33 cellular contexts compared by ENCODE assay signal in genomic region chr2:204722691-204723090, GRCh38.
"Had no signal": no experiment of that assay in that cellular context is flagged by ENCODE, and none has a peak within 500 bp of the region (broad histone marks: within the 10 kb centered on the region; RNA-seq: fewer than 3 reads in every experiment).

No MANE protein-coding gene starts in this region.

- H3K4me3 ChIP-seq: ascending aorta, breast epithelium, cardiac muscle cell, colonic mucosa, dorsolateral prefrontal cortex, esophagus muscularis mucosa had no signal

- H3K9me3 ChIP-seq: ascending aorta, breast epithelium, colonic mucosa, esophagus muscularis mucosa had no signal

- H3K27ac Mint-ChIP-seq: activated CD4-positive, alpha-beta memory T cell treated with anti-CD3 and anti-CD28 coated beads for 36 hours; activated CD4-positive, alpha-beta T cell treated with anti-CD3 and anti-CD28 coated beads for 36 hours; activated CD4-positive, alpha-beta T cell treated with anti-CD3 and anti-CD28 coated beads, Interleukin-2, amount 10 ng/mL, durations not matched to agents 24 days and 14 days; activated CD8-positive, alpha-beta memory T cell treated with anti-CD3 and anti-CD28 coated beads, Interleukin-2, amount 10 ng/mL, durations not matched to agents 7 days and 5 days; activated CD8-positive, alpha-beta T cell treated with anti-CD3 and anti-CD28 coated beads, Interleukin-2, amount 10 ng/mL, durations not matched to agents 7 days and 5 days; activated naive CD4-positive, alpha-beta T cell treated with anti-CD3 and anti-CD28 coated beads for 36 hours; activated naive CD4-positive, alpha-beta T cell treated with anti-CD3 and anti-CD28 coated beads, Interleukin-2, amount 50 U/mL, for 24 hours; activated naive CD8-positive, alpha-beta T cell treated with anti-CD3 and anti-CD28 coated beads for 36 hours; activated naive CD8-positive, alpha-beta T cell treated with anti-CD3 and anti-CD28 coated beads, Interleukin-2, amount 50 U/mL, for 24 hours; activated T-helper 1 cell treated with anti-CD3 and anti-CD28 coated beads, Interleukin-12 subunit alpha, Interleukin-12 subunit beta, Interleukin-2, Interleukin-4 antibody, amounts not matched to agents 30 ng/mL and 10 ng/mL and 1 ng/mL, durations not matched to agents 14 hours and 24 hours and 36 hours; activated T-helper 2 cell treated with anti-CD3 and anti-CD28 coated beads, Interferon-gamma antibody, Interleukin-2, Interleukin-4, amounts not matched to agents 10 μg/mL and 5 μg/mL and 100 μg/mL, durations not matched to agents 14 hours and 24 hours and 36 hours; brain; T-helper 17 cell; T-helper 2 cell treated with Interferon-gamma antibody and Interleukin-4, amounts not matched to agents 5 μg/mL and 100 μg/mL, for 36 hours had no signal

- DNase-seq: activated CD4-positive, alpha-beta memory T cell treated with anti-CD3 and anti-CD28 coated beads for 36 hours; activated CD4-positive, alpha-beta T cell treated with anti-CD3 and anti-CD28 coated beads for 36 hours; activated CD4-positive, alpha-beta T cell treated with anti-CD3 and anti-CD28 coated beads, Interleukin-2, amount 10 ng/mL, durations not matched to agents 24 days and 14 days; activated CD4-positive, CD25-positive, alpha-beta regulatory T cell; activated CD4-positive, CD25-positive, alpha-beta regulatory T cell treated with anti-CD3 and anti-CD28 coated beads, Interleukin-2, amount 50 U/mL, for 72 hours; activated CD8-positive, alpha-beta memory T cell treated with anti-CD3 and anti-CD28 coated beads, Interleukin-2, amount 10 ng/mL, durations not matched to agents 7 days and 5 days; activated CD8-positive, alpha-beta memory T cell treated with anti-CD3 and anti-CD28 coated beads, Interleukin-2, amount 50 U/mL, for 4 hours; activated CD8-positive, alpha-beta T cell treated with anti-CD3 and anti-CD28 coated beads, Interleukin-2, amount 10 ng/mL, durations not matched to agents 7 days and 5 days; activated effector memory CD4-positive, alpha-beta T cell treated with anti-CD3 and anti-CD28 coated beads, Interleukin-2, amount 50 U/mL, for 16 hours; activated naive CD4-positive, alpha-beta T cell treated with anti-CD3 and anti-CD28 coated beads for 36 hours; activated naive CD8-positive, alpha-beta T cell treated with anti-CD3 and anti-CD28 coated beads for 36 hours; activated naive CD8-positive, alpha-beta T cell treated with anti-CD3 and anti-CD28 coated beads, Interleukin-2, amount 50 U/mL, for 24 hours; activated T-cell treated with anti-CD3 and anti-CD28 coated beads, Interleukin-2, amount 50 U/mL, for 1 hour; activated T-cell treated with anti-CD3 and anti-CD28 coated beads, Interleukin-2, amount 50 U/mL, for 48 hours; central memory CD4-positive, alpha-beta T cell; cerebellar nuclear complex; colonic mucosa; dorsolateral prefrontal cortex; effector memory CD4-positive, alpha-beta T cell; erythroblast; head of caudate nucleus; T-helper 1 cell; T-helper 17 cell; T1000 had no signal

- H3K4me1 Mint-ChIP-seq: activated CD4-positive, alpha-beta T cell treated with anti-CD3 and anti-CD28 coated beads for 36 hours; activated CD4-positive, alpha-beta T cell treated with anti-CD3 and anti-CD28 coated beads, Interleukin-2, amount 10 ng/mL, durations not matched to agents 24 days and 14 days; activated CD8-positive, alpha-beta memory T cell treated with anti-CD3 and anti-CD28 coated beads, Interleukin-2, amount 10 ng/mL, durations not matched to agents 7 days and 5 days; activated naive CD4-positive, alpha-beta T cell treated with anti-CD3 and anti-CD28 coated beads, Interleukin-2, amount 50 U/mL, for 24 hours; activated naive CD8-positive, alpha-beta T cell treated with anti-CD3 and anti-CD28 coated beads for 36 hours; activated naive CD8-positive, alpha-beta T cell treated with anti-CD3 and anti-CD28 coated beads, Interleukin-2, amount 50 U/mL, for 24 hours; T-helper 17 cell had no signal

- H3K4me3 Mint-ChIP-seq: activated CD4-positive, alpha-beta memory T cell treated with anti-CD3 and anti-CD28 coated beads for 36 hours; activated CD4-positive, alpha-beta T cell treated with anti-CD3 and anti-CD28 coated beads for 36 hours; activated CD4-positive, alpha-beta T cell treated with anti-CD3 and anti-CD28 coated beads, Interleukin-2, amount 10 ng/mL, durations not matched to agents 24 days and 14 days; activated CD8-positive, alpha-beta memory T cell treated with anti-CD3 and anti-CD28 coated beads, Interleukin-2, amount 10 ng/mL, durations not matched to agents 7 days and 5 days; activated CD8-positive, alpha-beta T cell treated with anti-CD3 and anti-CD28 coated beads, Interleukin-2, amount 10 ng/mL, durations not matched to agents 7 days and 5 days; activated naive CD4-positive, alpha-beta T cell treated with anti-CD3 and anti-CD28 coated beads for 36 hours; activated naive CD4-positive, alpha-beta T cell treated with anti-CD3 and anti-CD28 coated beads, Interleukin-2, amount 50 U/mL, for 24 hours; activated naive CD8-positive, alpha-beta T cell treated with anti-CD3 and anti-CD28 coated beads for 36 hours; activated naive CD8-positive, alpha-beta T cell treated with anti-CD3 and anti-CD28 coated beads, Interleukin-2, amount 50 U/mL, for 24 hours; activated T-helper 1 cell treated with anti-CD3 and anti-CD28 coated beads, Interleukin-12 subunit alpha, Interleukin-12 subunit beta, Interleukin-2, Interleukin-4 antibody, amounts not matched to agents 30 ng/mL and 10 ng/mL and 1 ng/mL, durations not matched to agents 14 hours and 24 hours and 36 hours; brain; T-helper 17 cell; T-helper 2 cell treated with Interferon-gamma antibody and Interleukin-4, amounts not matched to agents 5 μg/mL and 100 μg/mL, for 36 hours had no signal

- H3K27me3 ChIP-seq: ascending aorta, breast epithelium, cardiac muscle cell, colonic mucosa, dorsolateral prefrontal cortex, esophagus muscularis mucosa had no signal

- H3K36me3 Mint-ChIP-seq: activated CD4-positive, alpha-beta memory T cell treated with anti-CD3 and anti-CD28 coated beads for 36 hours; activated CD8-positive, alpha-beta memory T cell treated with anti-CD3 and anti-CD28 coated beads, Interleukin-2, amount 10 ng/mL, durations not matched to agents 7 days and 5 days; activated naive CD8-positive, alpha-beta T cell treated with anti-CD3 and anti-CD28 coated beads for 36 hours; brain had no signal

- H3K9me3 Mint-ChIP-seq: activated CD4-positive, alpha-beta memory T cell treated with anti-CD3 and anti-CD28 coated beads for 36 hours; activated naive CD4-positive, alpha-beta T cell treated with anti-CD3 and anti-CD28 coated beads for 36 hours; activated naive CD4-positive, alpha-beta T cell treated with anti-CD3 and anti-CD28 coated beads, Interleukin-2, amount 50 U/mL, for 24 hours; activated naive CD8-positive, alpha-beta T cell treated with anti-CD3 and anti-CD28 coated beads for 36 hours; activated naive CD8-positive, alpha-beta T cell treated with anti-CD3 and anti-CD28 coated beads, Interleukin-2, amount 50 U/mL, for 24 hours; activated T-helper 1 cell treated with anti-CD3 and anti-CD28 coated beads, Interleukin-12 subunit alpha, Interleukin-12 subunit beta, Interleukin-2, Interleukin-4 antibody, amounts not matched to agents 30 ng/mL and 10 ng/mL and 1 ng/mL, durations not matched to agents 14 hours and 24 hours and 36 hours; brain; T-helper 2 cell treated with Interferon-gamma antibody and Interleukin-4, amounts not matched to agents 5 μg/mL and 100 μg/mL, for 36 hours had no signal

- H3K27me3 Mint-ChIP-seq: activated CD4-positive, alpha-beta T cell treated with anti-CD3 and anti-CD28 coated beads for 36 hours; activated CD8-positive, alpha-beta memory T cell treated with anti-CD3 and anti-CD28 coated beads, Interleukin-2, amount 10 ng/mL, durations not matched to agents 7 days and 5 days; activated naive CD4-positive, alpha-beta T cell treated with anti-CD3 and anti-CD28 coated beads, Interleukin-2, amount 50 U/mL, for 24 hours; activated naive CD8-positive, alpha-beta T cell treated with anti-CD3 and anti-CD28 coated beads for 36 hours; activated naive CD8-positive, alpha-beta T cell treated with anti-CD3 and anti-CD28 coated beads, Interleukin-2, amount 50 U/mL, for 24 hours; brain had no signal

- H3K36me3 ChIP-seq: ascending aorta, breast epithelium, cardiac muscle cell, colonic mucosa, esophagus muscularis mucosa had no signal

- H3K4me1 ChIP-seq: ascending aorta, breast epithelium, esophagus muscularis mucosa had no signal

- ATAC-seq: activated CD4-positive, alpha-beta T cell treated with anti-CD3 and anti-CD28 coated beads for 36 hours; activated CD8-positive, alpha-beta memory T cell treated with anti-CD3 and anti-CD28 coated beads, Interleukin-2, amount 10 ng/mL, durations not matched to agents 7 days and 5 days; activated CD8-positive, alpha-beta T cell treated with anti-CD3 and anti-CD28 coated beads, Interleukin-2, amount 10 ng/mL, durations not matched to agents 7 days and 5 days; activated naive CD8-positive, alpha-beta T cell treated with anti-CD3 and anti-CD28 coated beads, Interleukin-2, amount 50 U/mL, for 24 hours; T-helper 17 cell had no signal
